8 cellular contexts compared by ENCODE assay signal in genomic region chr1:189908113-189908512, GRCh38.
"Had no signal": no experiment of that assay in that cellular context is flagged by ENCODE, and none has a peak within 500 bp of the region (broad histone marks: within the 10 kb centered on the region; RNA-seq: fewer than 3 reads in every experiment).

No MANE protein-coding gene starts in this region.

- H3K36me3 ChIP-seq: HAP-1 had no signal

- H3K27ac ChIP-seq: GM23248, HL-60 had no signal

- H2AFZ ChIP-seq: GM23248 had no signal

- ATAC-seq: HCT116 had no signal

- H3K4me1 ChIP-seq: HAP-1 had no signal

- H3K9me3 ChIP-seq: HAP-1 had no signal

- H3K9ac ChIP-seq: GM23248 had no signal

- DNase-seq: GM23248, GOT3, H7, HFFc6, KG1 had no signal

- H3K4me3 ChIP-seq: GM23248, HAP-1 had no signal
